Comparison of ENCODE assay signal across 1 cellular context in genomic region chr12:9699269-9699897, GRCh38.
TF ChIP-seq lines count a peak whose summit lies in the region.

No MANE protein-coding gene starts in this region.

TF ChIP-seq in IMR-90, 13 proteins besides CTCF, POLR2A, EP300 and RAD21 (continued from another document):
- no peak for TF ChIP-seq CHD1 (IDR thresholded peaks at IDR 0.05; ENCODE audit: low read depth, low read length)
- TF ChIP-seq BHLHE40 (IDR thresholded peaks at IDR 0.05; ENCODE audit: low read depth, low read length): no peak
